19 cellular contexts compared by ENCODE assay signal in genomic region chr2:48754874-48755273, GRCh38. TPM values are rescaled to one million over a fixed set of nuclear protein-coding genes. Genes with fewer than 3 reads are reported as not detected.
A peak's percentile ranks its signal among the peaks of the same experiment; 100 is the strongest.
DNase-seq lines count a peak whose midpoint lies in the region; ATAC-seq and TF ChIP-seq lines count a peak whose summit lies in the region.
"Had no signal": no experiment of that assay in that cellular context is flagged by ENCODE, and none has a peak within 500 bp of the region (broad histone marks: within the 10 kb centered on the region; RNA-seq: fewer than 3 reads in every experiment).

No MANE protein-coding gene starts in this region.

- no peak for DNase-seq in AG04450 (ENCODE audit: low read depth, low spot score)
- no peak for DNase-seq in hepatocyte (ENCODE audit: low spot score)
- DNase-seq in osteocyte (ENCODE audit: extremely low spot score, unreplicated experiment) = no peak
- DNase-seq in dedifferentiated amniotic fluid mesenchymal stem cell (ENCODE audit: extremely low spot score) = no peak
- DNase-seq in SK-N-DZ (ENCODE audit: low spot score) = no peak
- DNase-seq: colonic mucosa; kidney; NCI-H1436 treated with DMSO at 0.1 percent for 48 hours; NK-92 treated with Interleukin-12 subunit alpha and Interleukin-12 subunit beta, amount 100 ng/mL, for 24 hours; T-helper 2 cell had no signal

- H4K20me1 ChIP-seq in hepatocyte (ENCODE audit: insufficient read depth, poor library complexity, severe bottlenecking) = no peaks in the 10 kb centered on the region

- peaks cover 12% of the 10 kb centered on the region for H3K4me1 Mint-ChIP-seq in osteocyte (ENCODE audit: unreplicated experiment)

- no peaks in the 10 kb centered on the region for H3K79me2 ChIP-seq in hepatocyte

- H3K27ac ChIP-seq in AG04450 (ENCODE audit: low read depth, low read length) (no peak overlapping the region), hepatocyte (no peak overlapping the region)
- H3K27ac ChIP-seq: colonic mucosa, epithelial cell of prostate had no signal

- H3K27ac Mint-ChIP-seq in osteocyte (ENCODE audit: unreplicated experiment) = no peak overlapping the region
- H3K27ac Mint-ChIP-seq: activated T-helper 2 cell treated with anti-CD3 and anti-CD28 coated beads, Interferon-gamma antibody, Interleukin-2, Interleukin-4, amounts not matched to agents 10 μg/mL and 5 μg/mL and 100 μg/mL, durations not matched to agents 14 hours and 24 hours and 36 hours; stimulated activated memory B cell treated with anti-CD40 and anti-IgM and Interleukin-4, amounts not matched to agents 10 μg/mL and 1 μg/mL and 100 μg/mL, for 72 hours had no signal

- no peaks in the 10 kb centered on the region for H3K9me2 ChIP-seq in hepatocyte (replicated peaks; ENCODE audit: insufficient read depth)

- CTCF ChIA-PET in AG04450 (lab: Charles Lee) = no interaction called here

- H3K36me3 ChIP-seq in hepatocyte (replicated peaks; ENCODE audit: insufficient read depth, low read depth) = no peaks in the 10 kb centered on the region
- H3K36me3 ChIP-seq: colonic mucosa, HAP-1 had no signal

- peaks cover 45% of the 10 kb centered on the region for H3K27me3 Mint-ChIP-seq in osteocyte (ENCODE audit: unreplicated experiment)

- H3K4me3 ChIP-seq in AG04450 (ENCODE audit: low read depth, low read length) (peak overlapping the region; percentile 56), WI38 (ENCODE audit: low read depth, low read length) (peak overlapping the region; percentile 34; the same call in 1 of the 2 replicates), hepatocyte (no peak overlapping the region)
- H3K4me3 ChIP-seq: colonic mucosa, HAP-1 had no signal

- H3K36me3 Mint-ChIP-seq in osteocyte (ENCODE audit: unreplicated experiment) = no peaks in the 10 kb centered on the region
- H3K36me3 Mint-ChIP-seq: stimulated activated memory B cell treated with anti-CD40 and anti-IgM and Interleukin-4, amounts not matched to agents 10 μg/mL and 1 μg/mL and 100 μg/mL, for 72 hours had no signal

- TF ChIP-seq CTCF in AG04450 (IDR thresholded peaks at IDR 0.05; ENCODE audit: low read depth, low read length) = no peak
- TF ChIP-seq CTCF in WI38 (IDR thresholded peaks at IDR 0.05; ENCODE audit: low read depth, low read length) = no peak
- no peak for TF ChIP-seq CTCF in hepatocyte (IDR thresholded peaks at IDR 0.05; ENCODE audit: poor library complexity)
- no peak for TF ChIP-seq CTCF in osteocyte (IDR thresholded peaks at IDR 0.05)

- H3K4me2 ChIP-seq in hepatocyte = peak overlapping the region; percentile 79

- ATAC-seq in SK-N-SH treated with all-trans-retinoic acid at 6 μM for 48 hours (no peak), HG02642 (IDR thresholded peaks at IDR 0.05; ENCODE audit: poor library complexity, unreplicated experiment) (no peak)
- ATAC-seq: stimulated activated memory B cell treated with anti-CD40 and anti-IgM and Interleukin-4, amounts not matched to agents 10 μg/mL and 1 μg/mL and 100 μg/mL, for 72 hours had no signal

- H3K9me3 ChIP-seq in AG04450 (ENCODE audit: control insufficient read depth, insufficient read depth, low read length) (no peaks in the 10 kb centered on the region), hepatocyte (ENCODE audit: low read depth) (no peaks in the 10 kb centered on the region)
- H3K9me3 ChIP-seq: colonic mucosa, HAP-1 had no signal

- POLR2A ChIA-PET in AG04450 (lab: Yijun Ruan, JAX) = no interaction called here

- H3K27me3 ChIP-seq in AG04450 (ENCODE audit: control insufficient read depth, insufficient read depth, low read length) (no peaks in the 10 kb centered on the region), hepatocyte (peaks cover 19% of the 10 kb centered on the region)
- H3K27me3 ChIP-seq: colonic mucosa had no signal

- peaks cover 5% of the 10 kb centered on the region for H3K9me3 Mint-ChIP-seq in osteocyte (ENCODE audit: unreplicated experiment)
- H3K9me3 Mint-ChIP-seq: activated T-helper 2 cell treated with anti-CD3 and anti-CD28 coated beads, Interferon-gamma antibody, Interleukin-2, Interleukin-4, amounts not matched to agents 10 μg/mL and 5 μg/mL and 100 μg/mL, durations not matched to agents 14 hours and 24 hours and 36 hours; stimulated activated memory B cell treated with anti-CD40 and anti-IgM and Interleukin-4, amounts not matched to agents 10 μg/mL and 1 μg/mL and 100 μg/mL, for 72 hours had no signal

- 88% methylated on average over 10 of the region's 10 CpGs for WGBS in hepatocyte (ENCODE audit: low lambda C conversion rate, missing lambda C conversion rate)

- H2AFZ ChIP-seq in hepatocyte = no peak overlapping the region

- H3K4me1 ChIP-seq in hepatocyte (ENCODE audit: insufficient read depth) = peaks cover 4% of the 10 kb centered on the region
- H3K4me1 ChIP-seq: colonic mucosa had no signal

- H3K4me3 Mint-ChIP-seq in osteocyte (ENCODE audit: unreplicated experiment) = peak overlapping the region; percentile 12
- H3K4me3 Mint-ChIP-seq: stimulated activated memory B cell treated with anti-CD40 and anti-IgM and Interleukin-4, amounts not matched to agents 10 μg/mL and 1 μg/mL and 100 μg/mL, for 72 hours had no signal

TF ChIP-seq in SK-N-SH treated with all-trans-retinoic acid at 6 μM for 48 hours, 23 proteins besides CTCF, POLR2A, EP300 and RAD21 (continues in another document):
- TF ChIP-seq ISL1 (CRISPR knock-in tag; IDR thresholded peaks at IDR 0.05) = no peak
- no peak for TF ChIP-seq ZFP30 (CRISPR knock-in tag; IDR thresholded peaks at IDR 0.05)
- TF ChIP-seq OSR1 (CRISPR knock-in tag; IDR thresholded peaks at IDR 0.05) = no peak
- no peak for TF ChIP-seq ZFP3 (CRISPR knock-in tag; IDR thresholded peaks at IDR 0.05)
- no peak for TF ChIP-seq TCF4 (CRISPR knock-in tag; IDR thresholded peaks at IDR 0.05; ENCODE audit: borderline replicate concordance)
- TF ChIP-seq ZNF70 (CRISPR knock-in tag; IDR thresholded peaks at IDR 0.05) = no peak
- no peak for TF ChIP-seq RARB (CRISPR knock-in tag; IDR thresholded peaks at IDR 0.05)
- no peak for TF ChIP-seq POU6F1 (CRISPR knock-in tag; IDR thresholded peaks at IDR 0.05; ENCODE audit: borderline replicate concordance, low read depth)
- no peak for TF ChIP-seq PPARA (CRISPR knock-in tag; IDR thresholded peaks at IDR 0.05; ENCODE audit: borderline replicate concordance)
- TF ChIP-seq GLIS3 (CRISPR knock-in tag; IDR thresholded peaks at IDR 0.05) = no peak
- no peak for TF ChIP-seq TOX (CRISPR knock-in tag; IDR thresholded peaks at IDR 0.05; ENCODE audit: borderline replicate concordance)
- TF ChIP-seq, protein P1, sequence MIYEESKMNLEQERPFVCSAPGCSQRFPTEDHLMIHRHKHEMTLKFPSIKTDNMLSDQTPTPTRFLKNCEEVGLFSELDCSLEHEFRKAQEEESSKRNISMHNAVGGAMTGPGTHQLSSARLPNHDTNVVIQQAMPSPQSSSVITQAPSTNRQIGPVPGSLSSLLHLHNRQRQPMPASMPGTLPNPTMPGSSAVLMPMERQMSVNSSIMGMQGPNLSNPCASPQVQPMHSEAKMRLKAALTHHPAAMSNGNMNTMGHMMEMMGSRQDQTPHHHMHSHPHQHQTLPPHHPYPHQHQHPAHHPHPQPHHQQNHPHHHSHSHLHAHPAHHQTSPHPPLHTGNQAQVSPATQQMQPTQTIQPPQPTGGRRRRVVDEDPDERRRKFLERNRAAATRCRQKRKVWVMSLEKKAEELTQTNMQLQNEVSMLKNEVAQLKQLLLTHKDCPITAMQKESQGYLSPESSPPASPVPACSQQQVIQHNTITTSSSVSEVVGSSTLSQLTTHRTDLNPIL (CRISPR knock-in tag; IDR thresholded peaks at IDR 0.05; ENCODE audit: low read depth) = no peak
- TF ChIP-seq BACH2 (CRISPR knock-in tag; IDR thresholded peaks at IDR 0.05; ENCODE audit: borderline replicate concordance) = no peak
- TF ChIP-seq ARNTL (CRISPR knock-in tag; IDR thresholded peaks at IDR 0.05; ENCODE audit: borderline replicate concordance, low read depth) = no peak

RNA-seq across cellular contexts. Expression of gene LHCGR, which starts 0.7 kb away (rescaled TPM):
- polyA plus RNA-seq in AG04450 (2011; rRNA removed) (3.4 and 3.8 TPM in 2 replicates), hepatocyte (0.09 and 0.23 TPM in 2 replicates)
- 4.4 and 5.1 TPM in 2 replicates for polyA minus RNA-seq in AG04450 (2011; rRNA and poly(A)+ RNA removed)
- total RNA-seq in hepatocyte (not detected in 2 replicates), osteocyte (not detected in 2 replicates)
- polyA plus RNA-seq in SK-N-DZ (2014; cell fraction: cytosol; rRNA removed) = 0.46 TPM in 1 of 2 replicates, not detected in the other
- 1.8 TPM in 1 of 2 replicates, not detected in the other for polyA plus RNA-seq in SK-N-DZ (2014; cell fraction: nucleus; rRNA removed)
- total RNA-seq: activated T-helper 2 cell treated with anti-CD3 and anti-CD28 coated beads, Interferon-gamma antibody, Interleukin-2, Interleukin-4, amounts not matched to agents 10 μg/mL and 5 μg/mL and 100 μg/mL, durations not matched to agents 14 hours and 24 hours and 36 hours; colonic mucosa; kidney; mononuclear cell; ureter had no signal
